In genomic region chr9:74412236-74412979, GRCh38 we compare ENCODE assay signal across 22 cellular contexts.
"Had no signal": no experiment of that assay in that cellular context is flagged by ENCODE, and none has a peak within 500 bp of the region (broad histone marks: within the 10 kb centered on the region; RNA-seq: fewer than 3 reads in every experiment).

No MANE protein-coding gene starts in this region.

- H3K9me3 ChIP-seq: breast epithelium, gastrocnemius medialis, transverse colon, uterus had no signal

- H3K4me1 ChIP-seq: breast epithelium, gastrocnemius medialis, transverse colon, uterus had no signal

- H3K4me3 ChIP-seq: breast epithelium, gastrocnemius medialis, transverse colon, uterus had no signal

- H3K36me3 ChIP-seq: breast epithelium, gastrocnemius medialis, transverse colon, uterus had no signal

- H3K27me3 ChIP-seq: breast epithelium, gastrocnemius medialis, transverse colon, uterus had no signal

- ATAC-seq: activated CD4-positive, alpha-beta T cell treated with anti-CD3 and anti-CD28 coated beads for 36 hours; activated CD8-positive, alpha-beta memory T cell treated with anti-CD3 and anti-CD28 coated beads, Interleukin-2, amount 10 ng/mL, durations not matched to agents 7 days and 5 days; activated CD8-positive, alpha-beta T cell treated with anti-CD3 and anti-CD28 coated beads, Interleukin-2, amount 10 ng/mL, durations not matched to agents 7 days and 5 days; activated naive CD4-positive, alpha-beta T cell treated with anti-CD3 and anti-CD28 coated beads, Interleukin-2, amount 50 U/mL, for 72 hours; activated T-cell treated with anti-CD3 and anti-CD28 coated beads, Interleukin-2, amount 50 U/mL, for 72 hours; gastrocnemius medialis; left cardiac atrium; natural killer cell; right cardiac atrium had no signal

- DNase-seq: activated CD4-positive, alpha-beta T cell treated with anti-CD3 and anti-CD28 coated beads for 36 hours; activated CD4-positive, CD25-positive, alpha-beta regulatory T cell; activated CD8-positive, alpha-beta memory T cell treated with anti-CD3 and anti-CD28 coated beads, Interleukin-2, amount 10 ng/mL, durations not matched to agents 7 days and 5 days; activated CD8-positive, alpha-beta T cell treated with anti-CD3 and anti-CD28 coated beads, Interleukin-2, amount 10 ng/mL, durations not matched to agents 7 days and 5 days; activated naive CD4-positive, alpha-beta T cell; activated T-cell treated with anti-CD3 and anti-CD28 coated beads, Interleukin-2, amount 50 U/mL, for 72 hours; endodermal cell; gastrocnemius medialis; glutamatergic neuron; islet precursor cell; left cardiac atrium; mesendoderm; natural killer cell; posterior cingulate gyrus; right cardiac atrium; stimulated activated CD4-positive, alpha-beta T cell treated with anti-CD3 and anti-CD28 coated beads, Interleukin-15, amount 100 ng/mL, for 24 hours; stimulated activated naive CD4-positive, alpha-beta T cell; T-helper 1 cell; transverse colon; uterus had no signal

- H3K27ac ChIP-seq: breast epithelium, gastrocnemius medialis, transverse colon, uterus had no signal
